Comparison of ENCODE assay signal across 1 cellular context in the genomic region with DNA sequence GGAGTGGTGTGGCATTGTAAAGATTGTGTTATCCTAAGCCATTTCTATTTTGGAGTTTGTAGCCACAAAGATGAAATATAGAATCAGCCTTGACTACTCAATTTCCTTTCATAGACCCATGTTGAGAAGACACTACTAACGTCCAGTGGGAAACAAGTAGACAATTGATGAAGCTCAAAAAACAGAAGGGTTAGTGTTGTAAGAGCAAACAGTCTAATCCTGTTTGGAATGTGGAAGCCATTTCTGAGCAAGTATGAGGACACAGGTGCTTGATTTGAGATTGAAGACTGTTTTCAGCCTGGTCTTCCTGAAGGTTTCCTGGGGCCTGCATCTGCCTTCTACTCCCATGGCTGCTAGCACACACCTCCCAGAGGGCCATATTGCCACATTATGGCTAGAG.
TF ChIP-seq lines count a peak whose summit lies in the region.

No MANE protein-coding gene starts in this region.

TF ChIP-seq in HepG2, 621 proteins besides CTCF, POLR2A, EP300 and RAD21 (continued from another document and continues in another):
- TF ChIP-seq GABPA (IDR thresholded peaks at IDR 0.05; ENCODE audit: low read depth, low read length) (no peak), GABPA (CRISPR knock-in tag; IDR thresholded peaks at IDR 0.05; ENCODE audit: low read depth) (peak; percentile 28; the same call in 1 of the 2 replicates), THAP11 (CRISPR knock-in tag; IDR thresholded peaks at IDR 0.05) (peak; percentile 76), ZFP36L1 (CRISPR knock-in tag; IDR thresholded peaks at IDR 0.05) (peak; percentile 31; the same call in 1 of the 2 replicates), HDAC2 (CRISPR knock-in tag; IDR thresholded peaks at IDR 0.05) (peak; percentile 95), ZNF644 (CRISPR knock-in tag; IDR thresholded peaks at IDR 0.05; ENCODE audit: low read depth) (peak; percentile 99), SIN3B (IDR thresholded peaks at IDR 0.05; ENCODE audit: low read length) (no peak), NCOR1 (IDR thresholded peaks at IDR 0.05; ENCODE audit: borderline replicate concordance, low read length) (no peak), ZNF841 (CRISPR knock-in tag; IDR thresholded peaks at IDR 0.05; ENCODE audit: borderline replicate concordance) (no peak), ZNF20 (CRISPR knock-in tag; IDR thresholded peaks at IDR 0.05) (no peak), NONO (IDR thresholded peaks at IDR 0.05) (no peak), NONO (CRISPR knock-in tag; conservative IDR thresholded peaks at IDR 0.05) (peak; percentile 53), REPIN1 (CRISPR knock-in tag; IDR thresholded peaks at IDR 0.05; ENCODE audit: borderline replicate concordance, low read depth) (peak; percentile 79), ONECUT2 (CRISPR knock-in tag; IDR thresholded peaks at IDR 0.05) (no peak), KMT2B (CRISPR knock-in tag; IDR thresholded peaks at IDR 0.05) (peak; percentile 60), ZNF12 (CRISPR knock-in tag; IDR thresholded peaks at IDR 0.05) (peak; percentile 100), TBX2 (CRISPR knock-in tag; IDR thresholded peaks at IDR 0.05; ENCODE audit: borderline replicate concordance) (0 out of 2 replicates have a peak, but pooled peaks have one; percentile 36), GATAD2A (CRISPR knock-in tag; IDR thresholded peaks at IDR 0.05) (peak; percentile 98), LCORL (IDR thresholded peaks at IDR 0.05) (0 out of 2 replicates have a peak, but pooled peaks have one; percentile 56), LCORL (CRISPR knock-in tag; IDR thresholded peaks at IDR 0.05) (peak; percentile 64), KDM2A (CRISPR knock-in tag; IDR thresholded peaks at IDR 0.05; ENCODE audit: borderline replicate concordance, low read depth) (no peak), TCF7L2 (IDR thresholded peaks at IDR 0.05; ENCODE audit: low read depth, low read length) (no peak), ZNF775 (CRISPR knock-in tag; IDR thresholded peaks at IDR 0.05; ENCODE audit: borderline replicate concordance) (no peak), ZNF549 (CRISPR knock-in tag; IDR thresholded peaks at IDR 0.05) (no peak), MIXL1 (CRISPR knock-in tag; IDR thresholded peaks at IDR 0.05) (peak; percentile 87), NCOA2 (CRISPR knock-in tag; IDR thresholded peaks at IDR 0.05) (peak; percentile 86), GATAD1 (CRISPR knock-in tag; IDR thresholded peaks at IDR 0.05) (0 out of 2 replicates have a peak, but pooled peaks have one; percentile 19), KDM1A (CRISPR knock-in tag; IDR thresholded peaks at IDR 0.05) (peak; percentile 78; the same call in 1 of the 2 replicates), SAFB2 (CRISPR knock-in tag; IDR thresholded peaks at IDR 0.05; ENCODE audit: borderline replicate concordance, low read depth) (no peak), FOXJ3 (CRISPR knock-in tag; IDR thresholded peaks at IDR 0.05; ENCODE audit: borderline replicate concordance) (peak; percentile 74; the same call in 1 of the 2 replicates), SUZ12 (IDR thresholded peaks at IDR 0.05; ENCODE audit: low read depth, low read length) (no peak), REXO4 (CRISPR knock-in tag; IDR thresholded peaks at IDR 0.05; ENCODE audit: borderline replicate concordance) (no peak), ZNF557 (CRISPR knock-in tag; IDR thresholded peaks at IDR 0.05) (no peak)
- TF ChIP-seq, protein P1, sequence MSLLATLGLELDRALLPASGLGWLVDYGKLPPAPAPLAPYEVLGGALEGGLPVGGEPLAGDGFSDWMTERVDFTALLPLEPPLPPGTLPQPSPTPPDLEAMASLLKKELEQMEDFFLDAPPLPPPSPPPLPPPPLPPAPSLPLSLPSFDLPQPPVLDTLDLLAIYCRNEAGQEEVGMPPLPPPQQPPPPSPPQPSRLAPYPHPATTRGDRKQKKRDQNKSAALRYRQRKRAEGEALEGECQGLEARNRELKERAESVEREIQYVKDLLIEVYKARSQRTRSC (CRISPR knock-in tag; IDR thresholded peaks at IDR 0.05; ENCODE audit: low read depth), result no peak
- TF ChIP-seq, protein P2, sequence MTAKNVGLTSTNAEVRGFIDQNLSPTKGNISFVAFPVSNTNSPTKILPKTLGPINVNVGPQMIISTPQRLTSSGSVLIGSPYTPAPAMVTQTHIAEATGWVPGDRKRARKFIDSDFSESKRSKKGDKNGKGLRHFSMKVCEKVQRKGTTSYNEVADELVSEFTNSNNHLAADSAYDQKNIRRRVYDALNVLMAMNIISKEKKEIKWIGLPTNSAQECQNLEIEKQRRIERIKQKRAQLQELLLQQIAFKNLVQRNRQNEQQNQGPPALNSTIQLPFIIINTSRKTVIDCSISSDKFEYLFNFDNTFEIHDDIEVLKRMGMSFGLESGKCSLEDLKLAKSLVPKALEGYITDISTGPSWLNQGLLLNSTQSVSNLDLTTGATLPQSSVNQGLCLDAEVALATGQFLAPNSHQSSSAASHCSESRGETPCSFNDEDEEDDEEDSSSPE (CRISPR knock-in tag; IDR thresholded peaks at IDR 0.05), result 0 out of 2 replicates have a peak, but pooled peaks have one; percentile 22
- TF ChIP-seq, protein P3, sequence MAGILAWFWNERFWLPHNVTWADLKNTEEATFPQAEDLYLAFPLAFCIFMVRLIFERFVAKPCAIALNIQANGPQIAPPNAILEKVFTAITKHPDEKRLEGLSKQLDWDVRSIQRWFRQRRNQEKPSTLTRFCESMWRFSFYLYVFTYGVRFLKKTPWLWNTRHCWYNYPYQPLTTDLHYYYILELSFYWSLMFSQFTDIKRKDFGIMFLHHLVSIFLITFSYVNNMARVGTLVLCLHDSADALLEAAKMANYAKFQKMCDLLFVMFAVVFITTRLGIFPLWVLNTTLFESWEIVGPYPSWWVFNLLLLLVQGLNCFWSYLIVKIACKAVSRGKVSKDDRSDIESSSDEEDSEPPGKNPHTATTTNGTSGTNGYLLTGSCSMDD (CRISPR knock-in tag; IDR thresholded peaks at IDR 0.05), result no peak
- TF ChIP-seq, protein P4, sequence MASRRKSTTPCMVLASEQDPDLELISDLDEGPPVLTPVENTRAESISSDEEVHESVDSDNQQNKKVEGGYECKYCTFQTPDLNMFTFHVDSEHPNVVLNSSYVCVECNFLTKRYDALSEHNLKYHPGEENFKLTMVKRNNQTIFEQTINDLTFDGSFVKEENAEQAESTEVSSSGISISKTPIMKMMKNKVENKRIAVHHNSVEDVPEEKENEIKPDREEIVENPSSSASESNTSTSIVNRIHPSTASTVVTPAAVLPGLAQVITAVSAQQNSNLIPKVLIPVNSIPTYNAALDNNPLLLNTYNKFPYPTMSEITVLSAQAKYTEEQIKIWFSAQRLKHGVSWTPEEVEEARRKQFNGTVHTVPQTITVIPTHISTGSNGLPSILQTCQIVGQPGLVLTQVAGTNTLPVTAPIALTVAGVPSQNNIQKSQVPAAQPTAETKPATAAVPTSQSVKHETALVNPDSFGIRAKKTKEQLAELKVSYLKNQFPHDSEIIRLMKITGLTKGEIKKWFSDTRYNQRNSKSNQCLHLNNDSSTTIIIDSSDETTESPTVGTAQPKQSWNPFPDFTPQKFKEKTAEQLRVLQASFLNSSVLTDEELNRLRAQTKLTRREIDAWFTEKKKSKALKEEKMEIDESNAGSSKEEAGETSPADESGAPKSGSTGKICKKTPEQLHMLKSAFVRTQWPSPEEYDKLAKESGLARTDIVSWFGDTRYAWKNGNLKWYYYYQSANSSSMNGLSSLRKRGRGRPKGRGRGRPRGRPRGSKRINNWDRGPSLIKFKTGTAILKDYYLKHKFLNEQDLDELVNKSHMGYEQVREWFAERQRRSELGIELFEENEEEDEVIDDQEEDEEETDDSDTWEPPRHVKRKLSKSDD (CRISPR knock-in tag; IDR thresholded peaks at IDR 0.05; ENCODE audit: low read depth), result peak; percentile 79; the same call in 1 of the 2 replicates
- TF ChIP-seq, protein P5, sequence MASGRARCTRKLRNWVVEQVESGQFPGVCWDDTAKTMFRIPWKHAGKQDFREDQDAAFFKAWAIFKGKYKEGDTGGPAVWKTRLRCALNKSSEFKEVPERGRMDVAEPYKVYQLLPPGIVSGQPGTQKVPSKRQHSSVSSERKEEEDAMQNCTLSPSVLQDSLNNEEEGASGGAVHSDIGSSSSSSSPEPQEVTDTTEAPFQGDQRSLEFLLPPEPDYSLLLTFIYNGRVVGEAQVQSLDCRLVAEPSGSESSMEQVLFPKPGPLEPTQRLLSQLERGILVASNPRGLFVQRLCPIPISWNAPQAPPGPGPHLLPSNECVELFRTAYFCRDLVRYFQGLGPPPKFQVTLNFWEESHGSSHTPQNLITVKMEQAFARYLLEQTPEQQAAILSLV (CRISPR knock-in tag; IDR thresholded peaks at IDR 0.05; ENCODE audit: borderline replicate concordance), result no peak
- TF ChIP-seq, protein P6, sequence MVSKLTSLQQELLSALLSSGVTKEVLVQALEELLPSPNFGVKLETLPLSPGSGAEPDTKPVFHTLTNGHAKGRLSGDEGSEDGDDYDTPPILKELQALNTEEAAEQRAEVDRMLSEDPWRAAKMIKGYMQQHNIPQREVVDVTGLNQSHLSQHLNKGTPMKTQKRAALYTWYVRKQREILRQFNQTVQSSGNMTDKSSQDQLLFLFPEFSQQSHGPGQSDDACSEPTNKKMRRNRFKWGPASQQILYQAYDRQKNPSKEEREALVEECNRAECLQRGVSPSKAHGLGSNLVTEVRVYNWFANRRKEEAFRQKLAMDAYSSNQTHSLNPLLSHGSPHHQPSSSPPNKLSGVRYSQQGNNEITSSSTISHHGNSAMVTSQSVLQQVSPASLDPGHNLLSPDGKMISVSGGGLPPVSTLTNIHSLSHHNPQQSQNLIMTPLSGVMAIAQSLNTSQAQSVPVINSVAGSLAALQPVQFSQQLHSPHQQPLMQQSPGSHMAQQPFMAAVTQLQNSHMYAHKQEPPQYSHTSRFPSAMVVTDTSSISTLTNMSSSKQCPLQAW (CRISPR knock-in tag; IDR thresholded peaks at IDR 0.05), result no peak
- TF ChIP-seq, protein P7, sequence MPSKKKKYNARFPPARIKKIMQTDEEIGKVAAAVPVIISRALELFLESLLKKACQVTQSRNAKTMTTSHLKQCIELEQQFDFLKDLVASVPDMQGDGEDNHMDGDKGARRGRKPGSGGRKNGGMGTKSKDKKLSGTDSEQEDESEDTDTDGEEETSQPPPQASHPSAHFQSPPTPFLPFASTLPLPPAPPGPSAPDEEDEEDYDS (CRISPR knock-in tag; IDR thresholded peaks at IDR 0.05), result peak; percentile 55
- TF ChIP-seq, protein P8, sequence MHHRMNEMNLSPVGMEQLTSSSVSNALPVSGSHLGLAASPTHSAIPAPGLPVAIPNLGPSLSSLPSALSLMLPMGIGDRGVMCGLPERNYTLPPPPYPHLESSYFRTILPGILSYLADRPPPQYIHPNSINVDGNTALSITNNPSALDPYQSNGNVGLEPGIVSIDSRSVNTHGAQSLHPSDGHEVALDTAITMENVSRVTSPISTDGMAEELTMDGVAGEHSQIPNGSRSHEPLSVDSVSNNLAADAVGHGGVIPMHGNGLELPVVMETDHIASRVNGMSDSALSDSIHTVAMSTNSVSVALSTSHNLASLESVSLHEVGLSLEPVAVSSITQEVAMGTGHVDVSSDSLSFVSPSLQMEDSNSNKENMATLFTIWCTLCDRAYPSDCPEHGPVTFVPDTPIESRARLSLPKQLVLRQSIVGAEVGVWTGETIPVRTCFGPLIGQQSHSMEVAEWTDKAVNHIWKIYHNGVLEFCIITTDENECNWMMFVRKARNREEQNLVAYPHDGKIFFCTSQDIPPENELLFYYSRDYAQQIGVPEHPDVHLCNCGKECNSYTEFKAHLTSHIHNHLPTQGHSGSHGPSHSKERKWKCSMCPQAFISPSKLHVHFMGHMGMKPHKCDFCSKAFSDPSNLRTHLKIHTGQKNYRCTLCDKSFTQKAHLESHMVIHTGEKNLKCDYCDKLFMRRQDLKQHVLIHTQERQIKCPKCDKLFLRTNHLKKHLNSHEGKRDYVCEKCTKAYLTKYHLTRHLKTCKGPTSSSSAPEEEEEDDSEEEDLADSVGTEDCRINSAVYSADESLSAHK (CRISPR knock-in tag; IDR thresholded peaks at IDR 0.05; ENCODE audit: borderline replicate concordance), result no peak
- TF ChIP-seq, protein P9, sequence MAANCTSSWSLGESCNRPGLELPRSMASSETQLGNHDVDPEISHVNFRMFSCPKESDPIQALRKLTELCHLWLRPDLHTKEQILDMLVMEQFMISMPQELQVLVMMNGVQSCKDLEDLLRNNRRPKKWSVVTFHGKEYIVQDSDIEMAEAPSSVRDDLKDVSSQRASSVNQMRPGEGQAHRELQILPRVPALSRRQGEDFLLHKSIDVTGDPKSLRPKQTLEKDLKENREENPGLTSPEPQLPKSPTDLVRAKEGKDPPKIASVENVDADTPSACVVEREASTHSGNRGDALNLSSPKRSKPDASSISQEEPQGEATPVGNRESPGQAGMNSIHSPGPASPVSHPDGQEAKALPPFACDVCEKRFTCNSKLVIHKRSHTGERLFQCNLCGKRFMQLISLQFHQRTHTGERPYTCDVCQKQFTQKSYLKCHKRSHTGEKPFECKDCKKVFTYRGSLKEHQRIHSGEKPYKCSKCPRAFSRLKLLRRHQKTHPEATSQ (CRISPR knock-in tag; IDR thresholded peaks at IDR 0.05; ENCODE audit: borderline replicate concordance), result 0 out of 2 replicates have a peak, but pooled peaks have one; percentile 45
- TF ChIP-seq, protein P10, sequence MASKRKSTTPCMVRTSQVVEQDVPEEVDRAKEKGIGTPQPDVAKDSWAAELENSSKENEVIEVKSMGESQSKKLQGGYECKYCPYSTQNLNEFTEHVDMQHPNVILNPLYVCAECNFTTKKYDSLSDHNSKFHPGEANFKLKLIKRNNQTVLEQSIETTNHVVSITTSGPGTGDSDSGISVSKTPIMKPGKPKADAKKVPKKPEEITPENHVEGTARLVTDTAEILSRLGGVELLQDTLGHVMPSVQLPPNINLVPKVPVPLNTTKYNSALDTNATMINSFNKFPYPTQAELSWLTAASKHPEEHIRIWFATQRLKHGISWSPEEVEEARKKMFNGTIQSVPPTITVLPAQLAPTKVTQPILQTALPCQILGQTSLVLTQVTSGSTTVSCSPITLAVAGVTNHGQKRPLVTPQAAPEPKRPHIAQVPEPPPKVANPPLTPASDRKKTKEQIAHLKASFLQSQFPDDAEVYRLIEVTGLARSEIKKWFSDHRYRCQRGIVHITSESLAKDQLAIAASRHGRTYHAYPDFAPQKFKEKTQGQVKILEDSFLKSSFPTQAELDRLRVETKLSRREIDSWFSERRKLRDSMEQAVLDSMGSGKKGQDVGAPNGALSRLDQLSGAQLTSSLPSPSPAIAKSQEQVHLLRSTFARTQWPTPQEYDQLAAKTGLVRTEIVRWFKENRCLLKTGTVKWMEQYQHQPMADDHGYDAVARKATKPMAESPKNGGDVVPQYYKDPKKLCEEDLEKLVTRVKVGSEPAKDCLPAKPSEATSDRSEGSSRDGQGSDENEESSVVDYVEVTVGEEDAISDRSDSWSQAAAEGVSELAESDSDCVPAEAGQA (IDR thresholded peaks at IDR 0.05; ENCODE audit: low read depth), result peak; percentile 61; the same call in 1 of the 2 replicates
- TF ChIP-seq, protein P10 (CRISPR knock-in tag; IDR thresholded peaks at IDR 0.05; ENCODE audit: borderline replicate concordance), result no peak
